ENCODE assay signal across 18 cellular contexts in the genomic region with DNA sequence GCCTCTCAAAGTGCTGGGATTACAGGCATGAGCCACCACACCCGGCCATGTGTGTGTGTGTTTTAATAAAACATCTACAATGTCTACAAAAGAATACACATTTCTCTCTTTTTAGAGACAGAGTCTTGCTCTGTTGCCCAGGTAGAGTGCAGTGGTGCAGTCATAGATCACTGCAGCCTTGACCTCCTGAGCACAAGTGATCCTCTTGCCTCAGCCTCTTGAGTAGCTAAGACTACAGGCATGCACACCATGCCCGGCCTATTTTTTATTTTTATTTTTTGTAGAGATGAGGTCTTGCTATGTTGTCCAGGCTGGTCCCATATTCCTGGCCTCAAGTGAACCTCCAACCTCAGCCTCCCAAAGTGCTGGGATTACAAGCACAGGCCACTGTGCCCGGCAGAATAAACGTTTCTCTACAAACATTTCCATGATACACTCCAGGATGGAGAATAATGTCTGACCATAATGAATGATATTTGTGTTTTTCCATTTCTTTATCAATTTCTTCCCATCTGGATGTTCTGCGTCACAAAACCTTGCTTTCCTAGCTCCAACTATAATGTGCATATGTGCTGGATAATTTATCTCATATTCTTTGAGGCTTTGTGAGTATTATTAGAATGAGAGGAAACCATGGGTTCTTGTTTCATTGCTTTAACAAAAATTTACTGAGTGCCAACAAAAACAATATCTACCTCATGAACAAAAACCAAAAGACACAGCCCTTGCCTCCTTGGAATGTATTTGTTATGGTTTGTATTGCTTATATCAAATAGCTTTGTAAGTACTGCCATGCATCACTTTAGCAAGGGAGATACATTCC. TPM values are rescaled to one million over a fixed set of nuclear protein-coding genes. Genes with fewer than 3 reads are reported as not detected.
A peak's percentile ranks its signal among the peaks of the same experiment; 100 is the strongest.
DNase-seq lines count a peak whose midpoint lies in the region; ATAC-seq and TF ChIP-seq lines count a peak whose summit lies in the region.
"Had no signal": no experiment of that assay in that cellular context is flagged by ENCODE, and none has a peak within 500 bp of the region (broad histone marks: within the 10 kb centered on the region; RNA-seq: fewer than 3 reads in every experiment).

No MANE protein-coding gene starts in this region.

- H3K27ac Mint-ChIP-seq in MCF 10A (ENCODE audit: low read depth, unreplicated experiment) (no peak overlapping the region), progenitor cell of endocrine pancreas (no peak overlapping the region)
- H3K27ac Mint-ChIP-seq: neural progenitor cell had no signal

- CTCF ChIA-PET in MCF 10A (lab: Yijun Ruan, JAX), result interaction anchor here (0.6 to 1.1 kb wide), 2 partner anchors 74 to 280 kb away, joined by 3 to 4 read pairs; no protein-coding TSS in a partner anchor

- intact Hi-C loops in MCF 10A (cut with micrococcal nuclease) (no loop called here), breast epithelium (cut with DNase I; ENCODE audit: low total_unique reads) (no loop called here)

- H3K27me3 ChIP-seq in breast epithelium (no peaks in the 10 kb centered on the region), H7 (ENCODE audit: control insufficient read depth, insufficient read depth, low read length) (no peaks in the 10 kb centered on the region)
- H3K27me3 ChIP-seq: hepatocyte, neural progenitor cell, tibial nerve had no signal

- POLR2A ChIA-PET in MCF 10A (lab: Yijun Ruan, JAX), result interaction anchor here (0.7 kb wide), 1 partner anchor 25 kb away, joined by 8 read pairs; no protein-coding TSS in a partner anchor

- H3K36me3 Mint-ChIP-seq in MCF 10A (ENCODE audit: insufficient read depth, unreplicated experiment) (no peaks in the 10 kb centered on the region), progenitor cell of endocrine pancreas (ENCODE audit: insufficient read depth) (no peaks in the 10 kb centered on the region)
- H3K36me3 Mint-ChIP-seq: neural progenitor cell had no signal

- no peaks in the 10 kb centered on the region for H3K9me3 ChIP-seq in breast epithelium
- H3K9me3 ChIP-seq: tibial nerve had no signal

- TF ChIP-seq CTCF in MCF 10A (IDR thresholded peaks at IDR 0.05; ENCODE audit: unreplicated experiment), result no peak
- no peak for TF ChIP-seq CTCF in breast epithelium (IDR thresholded peaks at IDR 0.05)
- TF ChIP-seq CTCF in foreskin fibroblast (IDR thresholded peaks at IDR 0.05; ENCODE audit: low read depth, low read length), result no peak
- TF ChIP-seq CTCF in progenitor cell of endocrine pancreas (IDR thresholded peaks at IDR 0.05; ENCODE audit: unreplicated experiment), result no peak

- DNase-seq in MCF 10A (ENCODE audit: unreplicated experiment), result peak; percentile 82
- no peak for DNase-seq in breast epithelium (ENCODE audit: low spot score in 2 of 2)
- peak; percentile 68 for DNase-seq in amniotic stem cell (lab: John Stamatoyannopoulos, UW)
- DNase-seq in foreskin fibroblast, result peak; percentile 81 to 85
- no peak for DNase-seq in H7
- DNase-seq in progenitor cell of endocrine pancreas (ENCODE audit: low spot score, unreplicated experiment), result no peak
- DNase-seq: 8988T; DMS53; effector CD4-positive, alpha-beta T cell; KG1; NCI-H2029 treated with DMSO at 0.1 percent for 48 hours; stimulated activated CD4-positive, alpha-beta T cell treated with anti-CD3 and anti-CD28 coated beads, Interleukin-12 subunit alpha, Interleukin-12 subunit beta, amount 100 ng/mL, for 4 hours had no signal

- no peak overlapping the region for H3K27ac ChIP-seq in breast epithelium
- H3K27ac ChIP-seq: neural progenitor cell, tibial nerve had no signal

- BruUV-seq in MCF 10A (replicated peaks; lab: Mats Ljungman, UMichigan), result no TSS peak

- ATAC-seq in HG03442 (IDR thresholded peaks at IDR 0.05; ENCODE audit: unreplicated experiment), result no peak
- ATAC-seq in GM21576 (IDR thresholded peaks at IDR 0.05; ENCODE audit: unreplicated experiment), result no peak

- H3K9me3 Mint-ChIP-seq in MCF 10A (ENCODE audit: unreplicated experiment) (no peaks in the 10 kb centered on the region), progenitor cell of endocrine pancreas (ENCODE audit: low read depth) (no peaks in the 10 kb centered on the region)
- H3K9me3 Mint-ChIP-seq: neural progenitor cell had no signal

- H3K4me3 ChIP-seq in breast epithelium (no peak overlapping the region), foreskin fibroblast (ENCODE audit: low read depth in 1 of 2, low read length in 2 of 2) (no peak overlapping the region), H7 (ENCODE audit: insufficient read depth, low read depth, low read length) (no peak overlapping the region)
- H3K4me3 ChIP-seq: hepatocyte, lung, neural progenitor cell, tibial nerve had no signal

- TF ChIP-seq POLR2A in breast epithelium (IDR thresholded peaks at IDR 0.05), result no peak

- H3K4me1 Mint-ChIP-seq in MCF 10A (ENCODE audit: insufficient read depth, unreplicated experiment) (peaks cover 24% of the 10 kb centered on the region), progenitor cell of endocrine pancreas (ENCODE audit: low read depth) (peaks cover 8% of the 10 kb centered on the region)

- no peaks in the 10 kb centered on the region for H3K4me1 ChIP-seq in breast epithelium
- H3K4me1 ChIP-seq: neural progenitor cell had no signal

- no peak overlapping the region for H3K4me3 Mint-ChIP-seq in MCF 10A (ENCODE audit: unreplicated experiment)
- H3K4me3 Mint-ChIP-seq in progenitor cell of endocrine pancreas (ENCODE audit: low read depth), result no peak overlapping the region
- H3K4me3 Mint-ChIP-seq: neural progenitor cell had no signal

- H3K27me3 Mint-ChIP-seq in MCF 10A (ENCODE audit: insufficient read depth, unreplicated experiment) (no peaks in the 10 kb centered on the region), progenitor cell of endocrine pancreas (no peaks in the 10 kb centered on the region)

- H3K36me3 ChIP-seq in breast epithelium (no peaks in the 10 kb centered on the region), H7 (replicated peaks; ENCODE audit: control insufficient read depth, insufficient read depth, low read length) (no peaks in the 10 kb centered on the region)
- H3K36me3 ChIP-seq: neural progenitor cell, tibial nerve had no signal

RNA-seq across cellular contexts. Expression of a gene that starts 28.6 kb away (rescaled TPM):
- 10.9 and 49.4 TPM in 2 replicates for total RNA-seq in MCF 10A (2022)
- 100 to 1,000 TPM in 1 of 3 donors, 10 to 100 TPM in 2; 91.1 to 122 (median 95.0) TPM for total RNA-seq in breast epithelium
- 5.8 and 8.3 TPM in 2 replicates for total RNA-seq in H7 (2014; rRNA removed; shearing (Covaris generic))
- 31.8 and 33.5 TPM in 2 replicates for total RNA-seq in progenitor cell of endocrine pancreas

Comparison
In these comparisons a context has a peak if more than half of its experiments do, and no peak if none do; other contexts are left out.
1. DNase-seq: peak in MCF 10A (single experiment), amniotic stem cell (single experiment) and foreskin fibroblast (2 of 2); none in breast epithelium (0 of 2), H7 (single experiment) and progenitor cell of endocrine pancreas (single experiment).